Comparison of ENCODE assay signal across 14 cellular contexts in the genomic region with DNA sequence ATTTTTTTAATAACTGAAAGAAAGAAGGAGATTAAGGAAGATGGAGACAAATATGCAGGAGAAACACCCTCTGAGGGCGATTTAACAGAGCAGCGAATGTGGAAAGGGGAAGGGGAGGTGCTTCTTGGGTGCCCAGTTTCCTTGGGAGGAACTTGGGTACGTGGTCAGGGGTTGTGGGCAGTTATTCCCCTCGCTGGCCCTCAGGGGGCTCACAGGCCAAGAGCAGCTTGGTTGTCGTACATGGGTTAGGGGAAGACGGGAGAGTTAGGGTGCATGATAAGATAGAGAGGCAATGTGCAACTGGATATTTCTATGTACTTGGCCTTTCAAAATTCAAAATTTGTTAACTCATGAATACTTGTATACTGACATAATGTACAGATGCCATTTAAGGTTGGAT. TPM values are rescaled to one million over a fixed set of nuclear protein-coding genes. Genes with fewer than 3 reads are reported as not detected.
DNase-seq lines count a peak whose midpoint lies in the region; ATAC-seq and TF ChIP-seq lines count a peak whose summit lies in the region.
"Had no signal": no experiment of that assay in that cellular context is flagged by ENCODE, and none has a peak within 500 bp of the region (broad histone marks: within the 10 kb centered on the region; RNA-seq: fewer than 3 reads in every experiment).

No MANE protein-coding gene starts in this region.

- H3K4me1 Mint-ChIP-seq in T-helper 17 cell, result peaks cover 23% of the 10 kb centered on the region

- peaks cover 19 to 63% (median 44%) of the 10 kb centered on the region in 10 experiments for H3K4me1 ChIP-seq in BLaER1 treated with 17β-estradiol and CSF1 and Interleukin-3, amounts not matched to agents 10 nM and 100 nM
- H3K4me1 ChIP-seq in HUES48 (ENCODE audit: control insufficient read depth, insufficient read depth, low read length) (peaks cover 57% of the 10 kb centered on the region), mesodermal cell (ENCODE audit: control insufficient read depth, insufficient read depth, low read length, poor library complexity, severe bottlenecking) (peaks cover 33% of the 10 kb centered on the region), spleen (peaks cover 2 to 40% (median 23%) of the 10 kb centered on the region in 6 donors)

- no peak overlapping the region for H3K9ac ChIP-seq in BLaER1 treated with 17β-estradiol and CSF1 and Interleukin-3, amounts not matched to agents 10 nM and 100 nM
- no peak overlapping the region for H3K9ac ChIP-seq in HUES48 (ENCODE audit: low read depth, low read length)

- H3K4me3 ChIP-seq in BLaER1 treated with 17β-estradiol and CSF1 and Interleukin-3, amounts not matched to agents 10 nM and 100 nM, result no peak overlapping the region
- 0 out of 2 replicates have a peak overlapping the region, but pooled peaks have one; percentile 14 for H3K4me3 ChIP-seq in HUES48 (ENCODE audit: low read depth, low read length)
- no peak overlapping the region for H3K4me3 ChIP-seq in WERI-Rb-1 (ENCODE audit: low read depth, low read length)
- no peak overlapping the region for H3K4me3 ChIP-seq in mesodermal cell (ENCODE audit: extremely low read depth, insufficient read depth, low read length, poor library complexity, severe bottlenecking)
- H3K4me3 ChIP-seq in spleen, result no peak overlapping the region

- no peak overlapping the region for H3K4me3 Mint-ChIP-seq in T-helper 17 cell

- H3K36me3 ChIP-seq in BLaER1 treated with 17β-estradiol and CSF1 and Interleukin-3, amounts not matched to agents 10 nM and 100 nM, result no peaks in the 10 kb centered on the region; a peak in 1 of 22 replicates
- H3K36me3 ChIP-seq in HUES48 (ENCODE audit: control insufficient read depth, insufficient read depth, low read length) (no peaks in the 10 kb centered on the region), WERI-Rb-1 (peaks cover 3% of the 10 kb centered on the region; the same call in 1 of the 2 replicates), mesodermal cell (ENCODE audit: control insufficient read depth, insufficient read depth, low read length) (no peaks in the 10 kb centered on the region), spleen (no peaks in the 10 kb centered on the region)

- H3K36me3 Mint-ChIP-seq in T-helper 17 cell (ENCODE audit: low read depth), result no peaks in the 10 kb centered on the region

- no peaks in the 10 kb centered on the region for H4K20me1 ChIP-seq in BLaER1 treated with 17β-estradiol and CSF1 and Interleukin-3, amounts not matched to agents 10 nM and 100 nM

- ATAC-seq in T-helper 17 cell, result no peak

- H3K27ac ChIP-seq in BLaER1 treated with 17β-estradiol and CSF1 and Interleukin-3, amounts not matched to agents 10 nM and 100 nM, result no peak overlapping the region
- peak overlapping the region; percentile 99 for H3K27ac ChIP-seq in HUES48 (ENCODE audit: low read depth, low read length)
- H3K27ac ChIP-seq in WERI-Rb-1, result no peak overlapping the region
- peak overlapping the region; percentile 29 for H3K27ac ChIP-seq in mesodermal cell (ENCODE audit: low read depth, low read length, severe bottlenecking)
- no peak overlapping the region for H3K27ac ChIP-seq in spleen

- no peak for TF ChIP-seq POLR2A in spleen (IDR thresholded peaks at IDR 0.05)

- no peak for DNase-seq in WERI-Rb-1
- no peak for DNase-seq in AML-193 (lab: John Stamatoyannopoulos, UW)
- no peak for DNase-seq in T-helper 17 cell
- DNase-seq in spleen, result no peak
- no peak for DNase-seq in NCI-H146 treated with DMSO at 0.1 percent for 48 hours (lab: John Stamatoyannopoulos, UW; ENCODE audit: unreplicated experiment)
- DNase-seq: DMS 273 treated with DMSO at 0.1 percent for 48 hours, IMR-90, NCI-H1417, NCI-H2081, NCI-H524, SIG-M5 had no signal

- no peaks in the 10 kb centered on the region for H3K27me3 ChIP-seq in BLaER1 treated with 17β-estradiol and CSF1 and Interleukin-3, amounts not matched to agents 10 nM and 100 nM
- H3K27me3 ChIP-seq in HUES48 (ENCODE audit: control insufficient read depth, insufficient read depth, low read length) (no peaks in the 10 kb centered on the region), WERI-Rb-1 (ENCODE audit: insufficient read depth, low read depth, severe bottlenecking) (no peaks in the 10 kb centered on the region), spleen (replicated peaks in 1 of 7) (peaks cover 0 to 18% (median 0%) of the 10 kb centered on the region in 7 donors)

- H3K4me2 ChIP-seq in BLaER1 treated with 17β-estradiol and CSF1 and Interleukin-3, amounts not matched to agents 10 nM and 100 nM, result peak overlapping the region in 10 of 11 experiments; percentile 84 to 95 (median 92); a peak in 18 of 22 replicates

- H3K27me3 Mint-ChIP-seq in T-helper 17 cell, result peaks cover 12% of the 10 kb centered on the region

- intact Hi-C loops in spleen (cut with DNase I; ENCODE audit: low total_unique reads), result loop anchor here (10.0 kb wide), 1 partner anchor 90 kb away; a partner anchor contains a TSS

- 75 to 84% methylated on average over 3 to 6 of the region's 6 CpGs for WGBS in mesodermal cell (ENCODE audit: insufficient coverage in 2 of 2), 2 experiments
- WGBS in spleen, 5 donors, result 71 to 90% (median 83%) methylated on average over 6 of the region's 6 CpGs

- no peak overlapping the region for H3K27ac Mint-ChIP-seq in T-helper 17 cell

- H3K9me3 ChIP-seq in BLaER1 treated with 17β-estradiol and CSF1 and Interleukin-3, amounts not matched to agents 10 nM and 100 nM (replicated peaks in 1 of 11), result peaks cover 0 to 7% (median 0%) of the 10 kb centered on the region in 11 experiments; a peak in 2 of 22 replicates
- H3K9me3 ChIP-seq in HUES48 (ENCODE audit: control insufficient read depth, insufficient read depth, low read length), result no peaks in the 10 kb centered on the region
- H3K9me3 ChIP-seq in WERI-Rb-1 (ENCODE audit: severe bottlenecking), result no peaks in the 10 kb centered on the region
- no peaks in the 10 kb centered on the region for H3K9me3 ChIP-seq in mesodermal cell (ENCODE audit: control insufficient read depth, low read length)
- H3K9me3 ChIP-seq in T-helper 17 cell (ENCODE audit: control insufficient read depth, low read length, poor library complexity, severe bottlenecking), result no peaks in the 10 kb centered on the region
- H3K9me3 ChIP-seq in spleen, result no peaks in the 10 kb centered on the region

- TF ChIP-seq CTCF in WERI-Rb-1 (IDR thresholded peaks at IDR 0.05; ENCODE audit: low read depth, low read length) (peak; percentile 22; the same call in 1 of the 2 replicates), spleen (IDR thresholded peaks at IDR 0.05 in 8 of 11, conservative IDR thresholded peaks at IDR 0.05 in 3 of 11) (no peak)

RNA-seq across cellular contexts. Expression of a gene that starts 7.0 kb away (rescaled TPM):
- 172 TPM for polyA plus RNA-seq in mesodermal cell (2013, experiment 1 of 2)
- polyA plus RNA-seq in mesodermal cell (2013, experiment 2 of 2), result 143 TPM
- total RNA-seq in T-helper 17 cell, result 10 to 100 TPM; 51.6 to 74.8 TPM
- total RNA-seq in spleen, result 10 to 100 TPM in 3 of 7 donors, 1 to 10 TPM in 4; 4.3 to 13.7 (median 6.7) TPM
- polyA plus RNA-seq in spleen, result 1 to 10 TPM; 4.8 to 9.1 (median 7.5) TPM

RNA-seq across cellular contexts. Expression of a gene that starts 45.9 kb away (rescaled TPM):
- 23.3 TPM for polyA plus RNA-seq in mesodermal cell (2013, experiment 1 of 2)
- 21.1 TPM for polyA plus RNA-seq in mesodermal cell (2013, experiment 2 of 2)
- total RNA-seq in T-helper 17 cell (1 to 10 TPM; 7.7 to 9.6 TPM), spleen (10 to 100 TPM in 2 of 7 donors, 1 to 10 TPM in 5; 6.6 to 11.3 (median 9.2) TPM)
- 10 to 100 TPM in 2 of 3 donors, 1 to 10 TPM in 1; 8.7 to 11.0 (median 10.8) TPM for polyA plus RNA-seq in spleen

Comparison
In these comparisons a context has a peak if more than half of its experiments do, and no peak if none do; other contexts are left out.
1. H3K27ac ChIP-seq: peak in HUES48 (single experiment) and mesodermal cell (single experiment); none in BLaER1 treated with 17β-estradiol and CSF1 and Interleukin-3, amounts not matched to agents 10 nM and 100 nM (0 of 11), WERI-Rb-1 (single experiment) and spleen (0 of 8).